ENCODE assay signal across 1 cellular context in genomic region chr4:57163530-57164459, GRCh38.
A peak's percentile ranks its signal among the peaks of the same experiment; 100 is the strongest.
TF ChIP-seq lines count a peak whose summit lies in the region.

No MANE protein-coding gene starts in this region.

TF ChIP-seq in WTC11, 78 proteins besides CTCF, POLR2A, EP300 and RAD21 (continued from another document):
- TF ChIP-seq ZNF532 (CRISPR knock-in tag; IDR thresholded peaks at IDR 0.05; ENCODE audit: borderline replicate concordance): 0 out of 2 replicates have a peak, but pooled peaks have one; percentile 18
- TF ChIP-seq NFE2L1 (CRISPR knock-in tag; IDR thresholded peaks at IDR 0.05): peak; percentile 29; the same call in 1 of the 2 replicates
- no peak for TF ChIP-seq ZMAT4 (CRISPR knock-in tag; IDR thresholded peaks at IDR 0.05)
- TF ChIP-seq E2F4 (CRISPR knock-in tag; IDR thresholded peaks at IDR 0.05; ENCODE audit: borderline replicate concordance, low read depth): no peak
- TF ChIP-seq SOX15 (CRISPR knock-in tag; IDR thresholded peaks at IDR 0.05): no peak
- peak; percentile 70; the same call in 1 of the 2 replicates for TF ChIP-seq ZNF281 (CRISPR knock-in tag; IDR thresholded peaks at IDR 0.05)
- TF ChIP-seq ATF2 (CRISPR knock-in tag; IDR thresholded peaks at IDR 0.05; ENCODE audit: borderline replicate concordance, low read depth): no peak
- no peak for TF ChIP-seq NFYB (CRISPR knock-in tag; conservative IDR thresholded peaks at IDR 0.05; ENCODE audit: low read depth)
- TF ChIP-seq TP53 (CRISPR knock-in tag; IDR thresholded peaks at IDR 0.05): 0 out of 2 replicates have a peak, but pooled peaks have one; percentile 19
- TF ChIP-seq IRF2 (CRISPR knock-in tag; IDR thresholded peaks at IDR 0.05; ENCODE audit: borderline replicate concordance, low read depth): no peak
- TF ChIP-seq CBFB (CRISPR knock-in tag; IDR thresholded peaks at IDR 0.05; ENCODE audit: low read depth): no peak
- TF ChIP-seq MLX (CRISPR knock-in tag; IDR thresholded peaks at IDR 0.05): no peak
- TF ChIP-seq RELA (CRISPR knock-in tag; IDR thresholded peaks at IDR 0.05; ENCODE audit: borderline replicate concordance): no peak
- no peak for TF ChIP-seq FOXP4 (CRISPR knock-in tag; IDR thresholded peaks at IDR 0.05)
- no peak for TF ChIP-seq ELF4 (CRISPR knock-in tag; IDR thresholded peaks at IDR 0.05; ENCODE audit: low read depth)
- TF ChIP-seq EMX1 (CRISPR knock-in tag; IDR thresholded peaks at IDR 0.05): no peak
- peak; percentile 21; the same call in 1 of the 2 replicates for TF ChIP-seq ZBTB43 (CRISPR knock-in tag; IDR thresholded peaks at IDR 0.05)
- TF ChIP-seq ZBTB21 (CRISPR knock-in tag; IDR thresholded peaks at IDR 0.05; ENCODE audit: borderline replicate concordance): 0 out of 2 replicates have a peak, but pooled peaks have one; percentile 46
- TF ChIP-seq FOXP1 (CRISPR knock-in tag; IDR thresholded peaks at IDR 0.05; ENCODE audit: borderline replicate concordance): peak; percentile 84
- TF ChIP-seq CREM (CRISPR knock-in tag; IDR thresholded peaks at IDR 0.05): 0 out of 2 replicates have a peak, but pooled peaks have one; percentile 42
